Comparison of ENCODE assay signal across 1 cellular context in genomic region chr9:76143834-76144233, GRCh38.
TF ChIP-seq lines count a peak whose summit lies in the region.

No MANE protein-coding gene starts in this region.

TF ChIP-seq in IMR-90, 13 proteins besides CTCF, POLR2A, EP300 and RAD21:
- TF ChIP-seq USF2 (IDR thresholded peaks at IDR 0.05; ENCODE audit: low read depth, low read length) (no peak), NFE2L2 (IDR thresholded peaks at IDR 0.05; ENCODE audit: low read depth, low read length) (no peak), RCOR1 (IDR thresholded peaks at IDR 0.05; ENCODE audit: insufficient replicate concordance, low read length) (no peak), MAZ (IDR thresholded peaks at IDR 0.05; ENCODE audit: borderline replicate concordance, low read depth, low read length) (no peak), MAFK (IDR thresholded peaks at IDR 0.05; ENCODE audit: low read depth, low read length) (no peak), ELK1 (IDR thresholded peaks at IDR 0.05; ENCODE audit: borderline replicate concordance, low read depth, low read length) (no peak), BHLHE40 (IDR thresholded peaks at IDR 0.05; ENCODE audit: low read depth, low read length) (no peak), SMC3 (IDR thresholded peaks at IDR 0.05; ENCODE audit: low read depth, low read length) (no peak), FOS (IDR thresholded peaks at IDR 0.05; ENCODE audit: low read depth, low read length) (no peak), CEBPB (IDR thresholded peaks at IDR 0.05; ENCODE audit: low read depth, low read length) (no peak)
